In genomic region chr4:122854860-122855259, GRCh38 we compare ENCODE assay signal across 10 cellular contexts. TPM values are rescaled to one million over a fixed set of nuclear protein-coding genes. Genes with fewer than 3 reads are reported as not detected.
DNase-seq lines count a peak whose midpoint lies in the region; ATAC-seq and TF ChIP-seq lines count a peak whose summit lies in the region.
"Had no signal": no experiment of that assay in that cellular context is flagged by ENCODE, and none has a peak within 500 bp of the region (broad histone marks: within the 10 kb centered on the region; RNA-seq: fewer than 3 reads in every experiment).

No MANE protein-coding gene starts in this region.

- H3K9ac ChIP-seq in skeletal muscle tissue (ENCODE audit: low read depth in 1 of 3, low read length in 3 of 3): peak overlapping the region in 2 of 3 donors; percentile 24 to 63

- in situ Hi-C loops in HAP-1 (cut with MboI; ENCODE audit: low sequenced_read_pairs): no loop called here

- ATAC-seq in left lung: peak; percentile 84
- no peak for ATAC-seq in HG03354 (IDR thresholded peaks at IDR 0.05; ENCODE audit: poor library complexity, severe bottlenecking, unreplicated experiment)
- ATAC-seq: activated CD4-positive, alpha-beta T cell treated with anti-CD3 and anti-CD28 coated beads for 36 hours had no signal

- H3K36me3 ChIP-seq in MG63 (peaks cover 42% of the 10 kb centered on the region), left lung (no peaks in the 10 kb centered on the region), skeletal muscle tissue (ENCODE audit: control insufficient read depth in 3 of 3, insufficient read depth in 3 of 3, low read length in 3 of 3) (no peaks in the 10 kb centered on the region), HAP-1 (replicated peaks) (no peaks in the 10 kb centered on the region; the same call in 1 of the 2 replicates)

- intact Hi-C loops in dorsolateral prefrontal cortex (cut with DNase I): no loop called here
- intact Hi-C loops in left lung (cut with DNase I): no loop called here

- DNase-seq in MG63 (peak; percentile 11), dorsolateral prefrontal cortex (peak; percentile 11 to 78 (median 67)), left lung (no peak), HAP-1 (ENCODE audit: low spot score in 2 of 2) (no peak), NCI-H2227 treated with DMSO at 0.1 percent for 48 hours (lab: John Stamatoyannopoulos, UW) (no peak)
- no peak for DNase-seq in activated CD4-positive, alpha-beta T cell treated with anti-CD3 and anti-CD28 coated beads, Interleukin-2, amount 50 U/mL, for 4 hours
- DNase-seq: activated CD4-positive, alpha-beta T cell treated with anti-CD3 and anti-CD28 coated beads for 36 hours had no signal

- H3K27me3 ChIP-seq in MG63: no peaks in the 10 kb centered on the region
- no peaks in the 10 kb centered on the region for H3K27me3 ChIP-seq in dorsolateral prefrontal cortex
- no peaks in the 10 kb centered on the region for H3K27me3 ChIP-seq in left lung
- no peaks in the 10 kb centered on the region for H3K27me3 ChIP-seq in skeletal muscle tissue (ENCODE audit: control insufficient read depth in 3 of 3, insufficient read depth in 3 of 3, low read length in 3 of 3)
- no peaks in the 10 kb centered on the region for H3K27me3 ChIP-seq in HAP-1 (ENCODE audit: low read depth)

- H3K4me3 ChIP-seq in MG63: no peak overlapping the region
- peak overlapping the region in 37 of 59 donors; percentile 1 to 56 (median 24) for H3K4me3 ChIP-seq in dorsolateral prefrontal cortex
- no peak overlapping the region for H3K4me3 ChIP-seq in left lung
- H3K4me3 ChIP-seq in skeletal muscle tissue (ENCODE audit: low read length in 3 of 3): peak overlapping the region; percentile 15 to 57 (median 39)
- no peak overlapping the region for H3K4me3 ChIP-seq in HAP-1

- TF ChIP-seq CTCF in dorsolateral prefrontal cortex (IDR thresholded peaks at IDR 0.05 in 54 of 56, conservative IDR thresholded peaks at IDR 0.05 in 2 of 56; ENCODE audit: low read depth in 1 of 56, partially characterized antibody in 56 of 56) (no peak), left lung (IDR thresholded peaks at IDR 0.05) (no peak)

- H3K9me3 ChIP-seq in MG63 (no peaks in the 10 kb centered on the region), left lung (no peaks in the 10 kb centered on the region), skeletal muscle tissue (ENCODE audit: control insufficient read depth in 3 of 3, low read length in 3 of 3) (no peaks in the 10 kb centered on the region), HAP-1 (no peaks in the 10 kb centered on the region)
- H3K9me3 ChIP-seq: Caco-2 had no signal

- H3K27ac ChIP-seq in dorsolateral prefrontal cortex (peak overlapping the region in 54 of 59 donors; percentile 1 to 89 (median 63)), left lung (peak overlapping the region; percentile 25 to 72), skeletal muscle tissue (ENCODE audit: low read depth, low read length) (peak overlapping the region; percentile 45)

- peaks cover 0 to 6% of the 10 kb centered on the region in 2 donors for H3K4me1 ChIP-seq in left lung
- H3K4me1 ChIP-seq in skeletal muscle tissue (ENCODE audit: control insufficient read depth in 3 of 3, insufficient read depth in 3 of 3, low read length in 3 of 3): peaks cover 0 to 6% (median 2%) of the 10 kb centered on the region in 3 donors
- no peaks in the 10 kb centered on the region; the same call in 1 of the 2 replicates for H3K4me1 ChIP-seq in HAP-1

RNA-seq across cellular contexts. Expression of gene FGF2, which starts 28.2 kb away (rescaled TPM):
- total RNA-seq in MG63 (2014; rRNA removed; shearing (Covaris generic); ENCODE audit: low replicate concordance): 48.5 and 109 TPM in 2 replicates
- total RNA-seq in dorsolateral prefrontal cortex (10 to 100 TPM; 14.4 to 85.8 (median 31.7) TPM), left lung (10 to 100 TPM in 1 of 2 donors, 1 to 10 TPM in 1; 6.5 to 14.7 TPM), skeletal muscle tissue (8.4 TPM)

Comparison
In these comparisons a context has a peak if more than half of its experiments do, and no peak if none do; other contexts are left out.
1. DNase-seq: peak in MG63 (single experiment) and dorsolateral prefrontal cortex (10 of 10); none in left lung (0 of 2), activated CD4-positive, alpha-beta T cell treated with anti-CD3 and anti-CD28 coated beads, Interleukin-2, amount 50 U/mL, for 4 hours (0 of 2), HAP-1 (0 of 2) and NCI-H2227 treated with DMSO at 0.1 percent for 48 hours (single experiment).
2. H3K4me3 ChIP-seq: peak in dorsolateral prefrontal cortex (37 of 59) and skeletal muscle tissue (3 of 3); none in MG63 (single experiment), left lung (0 of 2) and HAP-1 (single experiment).
3. Peak in every context shown above with its lines, with median percentiles within 50 percentile points of each other: H3K27ac ChIP-seq.